In genomic region chr3:101962055-101962454, GRCh38 we compare ENCODE assay signal across 13 cellular contexts.
"Had no signal": no experiment of that assay in that cellular context is flagged by ENCODE, and none has a peak within 500 bp of the region (broad histone marks: within the 10 kb centered on the region; RNA-seq: fewer than 3 reads in every experiment).

No MANE protein-coding gene starts in this region.

- H3K9me3 Mint-ChIP-seq: neural progenitor cell had no signal

- H3K27ac Mint-ChIP-seq: activated T-cell treated with anti-CD3 and anti-CD28 coated beads, Interleukin-2, amount 50 U/mL, for 24 hours; mesothelial cell of epicardium; neural progenitor cell had no signal

- H3K36me3 Mint-ChIP-seq: neural progenitor cell had no signal

- H3K4me3 ChIP-seq: colonic mucosa, gastroesophageal sphincter, neural progenitor cell, right lobe of liver, testis had no signal

- H3K4me1 Mint-ChIP-seq: mesothelial cell of epicardium, neural progenitor cell had no signal

- H3K27me3 ChIP-seq: colonic mucosa, gastroesophageal sphincter, neural progenitor cell, right lobe of liver, testis had no signal

- H2AFZ ChIP-seq: neural progenitor cell had no signal

- FAIRE-seq: kidney had no signal

- ATAC-seq: gastroesophageal sphincter, right lobe of liver had no signal

- H3K27ac ChIP-seq: colonic mucosa, gastroesophageal sphincter, neural progenitor cell, right lobe of liver, testis had no signal

- H3K4me3 Mint-ChIP-seq: activated naive CD4-positive, alpha-beta T cell treated with anti-CD3 and anti-CD28 coated beads, Interleukin-2, amount 50 U/mL, for 24 hours; activated T-cell treated with anti-CD3 and anti-CD28 coated beads, Interleukin-2, amount 50 U/mL, for 24 hours; mesothelial cell of epicardium; neural progenitor cell had no signal

- H3K4me2 ChIP-seq: neural progenitor cell had no signal

- H3K4me1 ChIP-seq: colonic mucosa, gastroesophageal sphincter, neural progenitor cell, right lobe of liver, testis had no signal

- H3K27me3 Mint-ChIP-seq: activated naive CD4-positive, alpha-beta T cell treated with anti-CD3 and anti-CD28 coated beads, Interleukin-2, amount 50 U/mL, for 24 hours; activated T-cell treated with anti-CD3 and anti-CD28 coated beads, Interleukin-2, amount 50 U/mL, for 24 hours had no signal

- H3K36me3 ChIP-seq: colonic mucosa, gastroesophageal sphincter, neural progenitor cell, right lobe of liver had no signal

- H3K9ac ChIP-seq: neural progenitor cell had no signal

- DNase-seq: activated CD4-positive, alpha-beta T cell treated with anti-CD3 and anti-CD28 coated beads, Interleukin-2, amount 50 U/mL, for 4 hours; activated effector memory CD4-positive, alpha-beta T cell treated with Interleukin-2 at 50 U/mL for 16 hours; activated T-cell treated with anti-CD3 and anti-CD28 coated beads, Interleukin-2, amount 50 U/mL, for 24 hours; colonic mucosa; kidney; right lobe of liver; stimulated activated CD4-positive, alpha-beta T cell treated with anti-CD3 and anti-CD28 coated beads, Interleukin-2, amount 100 ng/mL, for 24 hours; stimulated activated naive CD4-positive, alpha-beta T cell treated with Interleukin-2 at 50 U/mL for 16 hours; testis had no signal

- H3K9me3 ChIP-seq: colonic mucosa, testis had no signal
